Comparison of ENCODE assay signal across 8 cellular contexts in the genomic region with DNA sequence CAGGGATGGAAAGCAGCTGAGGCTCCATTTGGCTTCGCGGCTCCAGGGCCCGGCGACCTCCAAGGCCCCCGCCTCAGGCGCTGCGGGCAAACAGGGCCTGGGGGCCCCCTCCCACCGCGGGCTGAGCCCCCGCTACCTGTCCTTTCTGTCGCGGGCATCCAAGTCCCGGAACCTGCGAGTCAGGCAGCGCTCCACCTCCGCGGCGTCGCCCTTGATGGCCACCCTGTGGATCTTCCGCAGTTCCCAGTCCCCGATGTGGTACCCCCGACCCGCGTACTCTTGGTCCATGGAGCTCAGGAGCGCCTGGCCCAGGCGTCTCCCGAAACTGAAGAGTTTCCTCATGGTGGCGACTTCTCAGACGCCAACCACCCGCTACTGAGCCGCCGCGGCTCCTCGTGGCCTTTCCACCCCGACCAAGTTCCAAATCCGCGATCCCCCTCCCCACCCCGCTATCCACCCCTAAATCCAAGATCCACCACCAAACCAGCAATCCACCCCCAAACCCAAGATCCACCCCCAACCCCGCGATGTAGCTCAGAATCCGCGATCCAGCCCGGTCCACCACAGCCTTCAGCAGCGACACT.
A peak's percentile ranks its signal among the peaks of the same experiment; 100 is the strongest.
DNase-seq lines count a peak whose midpoint lies in the region; ATAC-seq, FAIRE-seq and TF ChIP-seq lines count a peak whose summit lies in the region.

No MANE protein-coding gene starts in this region.

- FAIRE-seq in H54 (lab: Jason Lieb, UNC), result no peak

- no peak for TF ChIP-seq POLR2A in H54 (IDR thresholded peaks at IDR 0.05; ENCODE audit: low read depth, low read length)

- H3K9ac ChIP-seq in NT2/D1 (ENCODE audit: insufficient read length, low read depth), result peak overlapping the region; percentile 89

- peaks cover 4 to 8% of the 10 kb centered on the region in 2 donors for H3K4me1 Mint-ChIP-seq in effector memory CD8-positive, alpha-beta T cell (ENCODE audit: low read depth in 2 of 2)
- peaks cover 5 to 11% of the 10 kb centered on the region in 2 donors for H3K4me1 Mint-ChIP-seq in natural killer cell

- TF ChIP-seq CTCF in AG09309 (IDR thresholded peaks at IDR 0.05; ENCODE audit: control insufficient read depth, insufficient read depth, low read depth, low read length, missing control alignments) (no peak), natural killer cell (IDR thresholded peaks at IDR 0.05) (no peak)

- no peaks in the 10 kb centered on the region for H3K9me3 ChIP-seq in NT2/D1 (ENCODE audit: insufficient read depth, low read length)

- no peaks in the 10 kb centered on the region for H3K4me1 ChIP-seq in NT2/D1 (ENCODE audit: insufficient read depth, insufficient read length)

- peak overlapping the region; percentile 85 to 92 for H3K4me3 Mint-ChIP-seq in effector memory CD8-positive, alpha-beta T cell
- peak overlapping the region; percentile 94 for H3K4me3 Mint-ChIP-seq in natural killer cell

- peak; percentile 14 for ATAC-seq in effector memory CD8-positive, alpha-beta T cell (replicated peaks)
- ATAC-seq in natural killer cell (peak in 2 of 3 donors; percentile 10 to 28), GM18519 (IDR thresholded peaks at IDR 0.05; ENCODE audit: low FRiP score, unreplicated experiment) (no peak)

- no peaks in the 10 kb centered on the region for H3K9me3 Mint-ChIP-seq in effector memory CD8-positive, alpha-beta T cell
- H3K9me3 Mint-ChIP-seq in natural killer cell, result no peaks in the 10 kb centered on the region

- no peak for DNase-seq in AG09309 (ENCODE audit: low read depth)
- DNase-seq in NT2/D1 (ENCODE audit: low read depth, low spot score), result no peak
- no peak for DNase-seq in effector memory CD8-positive, alpha-beta T cell
- no peak for DNase-seq in natural killer cell
- DNase-seq in H4 (ENCODE audit: low spot score), result no peak
- no peak for DNase-seq in H54 (ENCODE audit: insufficient read length, low spot score)
- no peak for DNase-seq in AG08396 (ENCODE audit: low spot score)

- no peak overlapping the region for H3K27ac Mint-ChIP-seq in effector memory CD8-positive, alpha-beta T cell
- H3K27ac Mint-ChIP-seq in natural killer cell, result peak overlapping the region in 1 of 2 donors; percentile 57

- no peaks in the 10 kb centered on the region for H3K36me3 Mint-ChIP-seq in effector memory CD8-positive, alpha-beta T cell (ENCODE audit: insufficient read depth)
- H3K36me3 Mint-ChIP-seq in natural killer cell, result no peaks in the 10 kb centered on the region

- H3K27me3 ChIP-seq in NT2/D1 (ENCODE audit: insufficient read depth, insufficient read length), result peaks cover 5% of the 10 kb centered on the region

- peaks cover 41 to 68% of the 10 kb centered on the region in 2 donors for H3K27me3 Mint-ChIP-seq in effector memory CD8-positive, alpha-beta T cell
- H3K27me3 Mint-ChIP-seq in natural killer cell (ENCODE audit: low read depth in 2 of 2), result peaks cover 42 to 64% of the 10 kb centered on the region in 2 donors

- peak overlapping the region; percentile 16 for H3K4me3 ChIP-seq in AG09309 (ENCODE audit: control insufficient read depth, low read depth, low read length)
- peak overlapping the region; percentile 49 for H3K4me3 ChIP-seq in NT2/D1 (ENCODE audit: insufficient read length, low read depth)

- intact Hi-C loops in natural killer cell (cut with micrococcal nuclease), result no loop called here

- H3K36me3 ChIP-seq in NT2/D1 (ENCODE audit: insufficient read depth, insufficient read length, low read length), result no peaks in the 10 kb centered on the region
